In the genomic region with DNA sequence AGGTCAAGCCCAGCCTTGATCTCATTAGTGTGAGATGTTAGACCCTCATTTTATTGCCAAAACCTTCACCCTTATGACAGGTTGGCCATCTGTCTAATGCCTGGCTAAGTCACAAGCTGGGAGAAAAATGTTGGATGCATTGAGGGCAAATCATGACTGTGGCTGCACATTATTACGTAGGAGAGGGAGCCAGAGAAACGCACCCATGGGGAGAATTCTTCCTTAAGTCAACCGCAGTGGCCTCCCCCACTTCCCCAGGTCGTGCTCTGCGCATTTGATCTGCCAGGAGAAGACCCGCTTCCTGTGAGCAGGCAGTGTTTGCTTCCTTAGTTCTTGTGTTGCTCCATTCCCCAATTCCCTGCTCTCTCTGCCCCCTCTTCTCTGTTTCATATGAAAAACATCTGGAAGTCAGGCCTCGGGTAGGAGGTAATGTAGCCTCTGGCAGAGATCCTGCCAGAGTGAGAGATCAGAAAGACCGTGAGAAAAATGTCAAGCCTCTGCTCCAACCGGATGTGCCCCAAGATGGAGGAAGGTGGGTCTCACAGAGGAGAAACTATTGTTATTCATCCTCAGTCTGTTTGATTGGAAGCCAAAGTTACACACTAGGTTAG, we compare ENCODE assay signal across 10 cellular contexts.
A peak's percentile ranks its signal among the peaks of the same experiment; 100 is the strongest.
DNase-seq lines count a peak whose midpoint lies in the region; ATAC-seq and TF ChIP-seq lines count a peak whose summit lies in the region.
"Had no signal": no experiment of that assay in that cellular context is flagged by ENCODE, and none has a peak within 500 bp of the region (broad histone marks: within the 10 kb centered on the region; RNA-seq: fewer than 3 reads in every experiment).

No MANE protein-coding gene starts in this region.

- H3K9me3 ChIP-seq in gastroesophageal sphincter = no peaks in the 10 kb centered on the region
- no peaks in the 10 kb centered on the region for H3K9me3 ChIP-seq in suprapubic skin

- TF ChIP-seq CTCF in astrocyte of the spinal cord (IDR thresholded peaks at IDR 0.05; ENCODE audit: low read depth, low read length) (no peak), gastroesophageal sphincter (IDR thresholded peaks at IDR 0.05) (no peak), suprapubic skin (IDR thresholded peaks at IDR 0.05) (no peak)

- H3K4me3 ChIP-seq in astrocyte of the spinal cord (ENCODE audit: low read depth, low read length) (no peak overlapping the region), gastroesophageal sphincter (no peak overlapping the region), rectal smooth muscle tissue (ENCODE audit: low read length) (no peak overlapping the region), suprapubic skin (no peak overlapping the region)

- H3K9ac ChIP-seq in rectal smooth muscle tissue (ENCODE audit: low read length) = no peak overlapping the region

- H3K36me3 ChIP-seq in gastroesophageal sphincter (no peaks in the 10 kb centered on the region), rectal smooth muscle tissue (ENCODE audit: control insufficient read depth, insufficient read depth, low read length) (no peaks in the 10 kb centered on the region), suprapubic skin (no peaks in the 10 kb centered on the region)

- no peak for TF ChIP-seq EP300 in gastroesophageal sphincter (IDR thresholded peaks at IDR 0.05)
- no peak for TF ChIP-seq EP300 in suprapubic skin (IDR thresholded peaks at IDR 0.05)

- ATAC-seq in gastroesophageal sphincter (peak; percentile 50), GM19023 (IDR thresholded peaks at IDR 0.05; ENCODE audit: unreplicated experiment) (no peak), HG03097 (IDR thresholded peaks at IDR 0.05; ENCODE audit: low FRiP score, unreplicated experiment) (no peak), HG02623 (IDR thresholded peaks at IDR 0.05; ENCODE audit: unreplicated experiment) (no peak)
- ATAC-seq: activated naive CD4-positive, alpha-beta T cell treated with anti-CD3 and anti-CD28 coated beads, Interleukin-2, amount 50 U/mL, for 72 hours had no signal

- in situ Hi-C loops in astrocyte of the spinal cord (cut with HindIII; ENCODE audit: low sequenced_read_pairs) = no loop called here

- 51 to 65% methylated on average over 6 to 9 of the region's 9 CpGs for WGBS in gastroesophageal sphincter (ENCODE audit: low coverage in 1 of 2), 2 donors
- WGBS in suprapubic skin = 45% methylated on average over 9 of the region's 9 CpGs

- H3K27me3 ChIP-seq in gastroesophageal sphincter (no peaks in the 10 kb centered on the region), rectal smooth muscle tissue (ENCODE audit: control insufficient read depth, insufficient read depth, low read length) (no peaks in the 10 kb centered on the region), suprapubic skin (no peaks in the 10 kb centered on the region)

- H3K27ac ChIP-seq in gastroesophageal sphincter (peak overlapping the region in 3 of 4 donors; percentile 0 to 30 (median 11)), rectal smooth muscle tissue (ENCODE audit: low read depth, low read length) (peak overlapping the region; percentile 0), suprapubic skin (no peak overlapping the region)

- H3K4me1 ChIP-seq in gastroesophageal sphincter = peaks cover 0 to 21% (median 9%) of the 10 kb centered on the region in 3 donors
- H3K4me1 ChIP-seq in rectal smooth muscle tissue (ENCODE audit: control insufficient read depth, insufficient read depth, low read length) = peaks cover 34% of the 10 kb centered on the region
- H3K4me1 ChIP-seq in suprapubic skin = peaks cover 10% of the 10 kb centered on the region

- DNase-seq in ELR (ENCODE audit: low read depth) = peak; percentile 38
- peak; percentile 83 for DNase-seq in astrocyte of the spinal cord (ENCODE audit: low read depth, low spot score)
- DNase-seq in suprapubic skin (ENCODE audit: low spot score in 2 of 2) = no peak
- DNase-seq: activated CD4-positive, alpha-beta T cell treated with anti-CD3 and anti-CD28 coated beads, Interleukin-2, amount 10 ng/mL, durations not matched to agents 7 days and 5 days had no signal

- TF ChIP-seq POLR2A in gastroesophageal sphincter (IDR thresholded peaks at IDR 0.05) (no peak), suprapubic skin (IDR thresholded peaks at IDR 0.05) (no peak)

Comparison
In these comparisons a context has a peak if more than half of its experiments do, and no peak if none do; other contexts are left out.
1. DNase-seq: peak in ELR (single experiment) and astrocyte of the spinal cord (single experiment); none in suprapubic skin (0 of 2).